ENCODE assay signal across 8 cellular contexts in the genomic region with DNA sequence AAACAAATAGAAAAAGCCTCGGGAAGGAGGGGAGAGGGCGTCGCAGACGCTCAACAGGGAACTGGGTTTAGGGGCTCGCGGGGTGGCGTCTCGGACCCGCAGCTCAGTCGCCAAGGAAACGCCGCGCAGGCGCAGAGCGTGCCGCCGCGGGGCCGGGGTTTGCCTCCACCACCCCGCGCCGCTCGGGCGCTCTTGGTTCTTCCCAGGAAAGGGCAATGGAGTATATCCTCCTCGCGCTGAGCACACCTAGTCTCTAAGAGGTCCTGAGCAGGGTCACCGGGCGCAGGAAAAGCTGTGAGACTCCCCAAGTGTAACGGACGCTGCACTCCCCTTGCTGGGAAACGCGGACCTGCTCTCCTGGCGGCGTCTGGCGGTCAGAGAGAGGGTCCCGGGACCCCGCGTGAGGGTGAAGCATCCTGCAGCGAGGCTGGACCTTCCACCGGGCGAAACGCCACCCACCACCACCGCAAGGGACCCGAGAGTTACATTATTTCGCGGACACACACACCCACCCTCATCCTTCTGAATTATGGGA. TPM values are rescaled to one million over a fixed set of nuclear protein-coding genes. Genes with fewer than 3 reads are reported as not detected.
DNase-seq lines count a peak whose midpoint lies in the region; ATAC-seq and TF ChIP-seq lines count a peak whose summit lies in the region.

No MANE protein-coding gene starts in this region.

- peak overlapping the region; percentile 87 to 92 (median 88) for H3K4me3 Mint-ChIP-seq in CD8-positive, alpha-beta memory T cell
- H3K4me3 Mint-ChIP-seq in activated naive CD8-positive, alpha-beta T cell treated with anti-CD3 and anti-CD28 coated beads, Interleukin-2, amount 50 U/mL, for 24 hours: peak overlapping the region; percentile 80

- intact Hi-C loops in sciatic nerve (cut with DNase I): no loop called here

- H3K27ac Mint-ChIP-seq in CD8-positive, alpha-beta memory T cell: peak overlapping the region in 6 of 8 donors; percentile 15 to 90 (median 34)
- H3K27ac Mint-ChIP-seq in activated naive CD8-positive, alpha-beta T cell treated with anti-CD3 and anti-CD28 coated beads, Interleukin-2, amount 50 U/mL, for 24 hours: no peak overlapping the region

- POLR2A ChIA-PET in CD8-positive, alpha-beta memory T cell (lab: Charles Lee): no interaction called here

- H3K4me1 Mint-ChIP-seq in CD8-positive, alpha-beta memory T cell: peaks cover 16 to 33% (median 18%) of the 10 kb centered on the region in 3 donors
- H3K4me1 Mint-ChIP-seq in activated naive CD8-positive, alpha-beta T cell treated with anti-CD3 and anti-CD28 coated beads, Interleukin-2, amount 50 U/mL, for 24 hours: peaks cover 20% of the 10 kb centered on the region

- peaks cover 17% of the 10 kb centered on the region for H3K27me3 ChIP-seq in CD8-positive, alpha-beta memory T cell (ENCODE audit: insufficient read depth, low read length, poor library complexity, severe bottlenecking)
- H3K27me3 ChIP-seq in SJCRH30: no peaks in the 10 kb centered on the region

- TF ChIP-seq RAD21 in Ishikawa (IDR thresholded peaks at IDR 0.05; ENCODE audit: low read depth): no peak

- ATAC-seq in GM21447 (IDR thresholded peaks at IDR 0.05; ENCODE audit: unreplicated experiment) (peak; percentile 33), sciatic nerve (peak; percentile 78), GM18861 (IDR thresholded peaks at IDR 0.05; ENCODE audit: unreplicated experiment) (no peak)
- peak; percentile 53 for ATAC-seq in activated naive CD8-positive, alpha-beta T cell treated with anti-CD3 and anti-CD28 coated beads, Interleukin-2, amount 50 U/mL, for 24 hours

- H3K4me3 ChIP-seq in CD8-positive, alpha-beta memory T cell (ENCODE audit: low read length): peak overlapping the region; percentile 59
- H3K4me3 ChIP-seq in SJCRH30: peak overlapping the region; percentile 62

- H3K36me3 Mint-ChIP-seq in CD8-positive, alpha-beta memory T cell: peaks cover 0 to 1% (median 0%) of the 10 kb centered on the region in 3 donors
- H3K36me3 Mint-ChIP-seq in activated naive CD8-positive, alpha-beta T cell treated with anti-CD3 and anti-CD28 coated beads, Interleukin-2, amount 50 U/mL, for 24 hours (ENCODE audit: low read depth): no peaks in the 10 kb centered on the region

- DNase-seq in CD8-positive, alpha-beta memory T cell: peak in 3 of 5 donors; percentile 3 to 48 (median 21)
- peak; percentile 62 to 75 for DNase-seq in SJCRH30
- peak; percentile 71 for DNase-seq in activated naive CD8-positive, alpha-beta T cell treated with anti-CD3 and anti-CD28 coated beads, Interleukin-2, amount 50 U/mL, for 24 hours
- peak in 41 of 51 donors; percentile 2 to 71 (median 40) for DNase-seq in hypothalamus (lab: John Stamatoyannopoulos, UW)
- DNase-seq in sciatic nerve (ENCODE audit: low spot score): peak; percentile 68

- H3K27me3 Mint-ChIP-seq in CD8-positive, alpha-beta memory T cell: peaks cover 42 to 49% of the 10 kb centered on the region in 2 donors
- H3K27me3 Mint-ChIP-seq in activated naive CD8-positive, alpha-beta T cell treated with anti-CD3 and anti-CD28 coated beads, Interleukin-2, amount 50 U/mL, for 24 hours: peaks cover 45% of the 10 kb centered on the region

- no peaks in the 10 kb centered on the region for H3K9me3 Mint-ChIP-seq in CD8-positive, alpha-beta memory T cell
- H3K9me3 Mint-ChIP-seq in activated naive CD8-positive, alpha-beta T cell treated with anti-CD3 and anti-CD28 coated beads, Interleukin-2, amount 50 U/mL, for 24 hours: no peaks in the 10 kb centered on the region

- TF ChIP-seq EP300 in Ishikawa (IDR thresholded peaks at IDR 0.05; ENCODE audit: borderline replicate concordance): no peak

- H3K9me3 ChIP-seq in CD8-positive, alpha-beta memory T cell (ENCODE audit: low read length): no peaks in the 10 kb centered on the region
- no peaks in the 10 kb centered on the region for H3K9me3 ChIP-seq in SJCRH30 (replicated peaks)

- H3K36me3 ChIP-seq in CD8-positive, alpha-beta memory T cell (ENCODE audit: insufficient read depth, low read length): no peaks in the 10 kb centered on the region
- H3K36me3 ChIP-seq in SJCRH30: no peaks in the 10 kb centered on the region

- CTCF ChIA-PET in CD8-positive, alpha-beta memory T cell (lab: Charles Lee): no interaction called here

- H3K27ac ChIP-seq in CD8-positive, alpha-beta memory T cell (ENCODE audit: low read depth, low read length): no peak overlapping the region
- no peak overlapping the region for H3K27ac ChIP-seq in SJCRH30

- H3K4me1 ChIP-seq in CD8-positive, alpha-beta memory T cell (ENCODE audit: insufficient read depth, low read length): peaks cover 15% of the 10 kb centered on the region
- H3K4me1 ChIP-seq in SJCRH30: peaks cover 11% of the 10 kb centered on the region; the same call in 1 of the 2 replicates

TF ChIP-seq in Ishikawa, 13 proteins besides CTCF, POLR2A, EP300 and RAD21:
- TF ChIP-seq ZBTB7A (IDR thresholded peaks at IDR 0.05; ENCODE audit: low read depth) (peak; percentile 97), TEAD4 (IDR thresholded peaks at IDR 0.05) (no peak), TCF12 (IDR thresholded peaks at IDR 0.05; ENCODE audit: low read depth) (no peak), YY1 (IDR thresholded peaks at IDR 0.05; ENCODE audit: low read depth) (no peak)

RNA-seq across cellular contexts. Expression of a gene that starts 0.7 kb away (rescaled TPM):
- total RNA-seq in CD8-positive, alpha-beta memory T cell: not detected
- polyA plus RNA-seq in CD8-positive, alpha-beta memory T cell: not detected
- total RNA-seq in SJCRH30 (2014; rRNA removed; shearing (Covaris generic)): 0.46 and 0.61 TPM in 2 replicates
- total RNA-seq in sciatic nerve: 4.5 TPM

Comparison
In these comparisons a context has a peak if more than half of its experiments do, and no peak if none do; other contexts are left out.
1. DNase-seq: peak in every context shown above with its lines; median percentile 71 in activated naive CD8-positive, alpha-beta T cell treated with anti-CD3 and anti-CD28 coated beads, Interleukin-2, amount 50 U/mL, for 24 hours; 68 in SJCRH30; 68 in sciatic nerve; 40 in hypothalamus; 21 in CD8-positive, alpha-beta memory T cell.